ENCODE assay signal across 28 cellular contexts in genomic region chr4:57199267-57199666, GRCh38.
"Had no signal": no experiment of that assay in that cellular context is flagged by ENCODE, and none has a peak within 500 bp of the region (broad histone marks: within the 10 kb centered on the region; RNA-seq: fewer than 3 reads in every experiment).

No MANE protein-coding gene starts in this region.

- H2AFZ ChIP-seq: hepatocyte had no signal

- FAIRE-seq: pancreas, urothelium cell line had no signal

- H3K9me3 ChIP-seq: heart right ventricle, left lung, lower lobe of right lung, mucosa of descending colon, pancreas, psoas muscle, right atrium auricular region, right lobe of liver, transverse colon, upper lobe of right lung had no signal

- H3K4me3 ChIP-seq: heart right ventricle, hepatocyte, left lung, lower lobe of right lung, mucosa of descending colon, pancreas, psoas muscle, right atrium auricular region, right lobe of liver, smooth muscle cell, transverse colon, upper lobe of right lung had no signal

- DNase-seq: heart right ventricle; islet precursor cell; kidney glomerular epithelial cell; left colon; left lung; lower lobe of right lung; midbrain; mucosa of descending colon; naive thymus-derived CD4-positive, alpha-beta T cell; nucleus accumbens; pancreas; psoas muscle; right lobe of liver; stimulated activated CD4-positive, alpha-beta T cell treated with anti-CD3 and anti-CD28 coated beads, Interleukin-1b, Interleukin-23, amount 100 ng/mL, for 48 hours; stimulated activated CD4-positive, alpha-beta T cell treated with anti-CD3 and anti-CD28 coated beads, Interleukin-2, amount 100 ng/mL, for 48 hours; stimulated activated CD4-positive, alpha-beta T cell treated with anti-CD3 and anti-CD28 coated beads, Interleukin-4, amount 100 ng/mL, for 4 hours; stimulated activated CD8-positive, alpha-beta memory T cell treated with anti-CD3 and anti-CD28 coated beads, Interleukin-4, amount 100 ng/mL, for 48 hours; stimulated activated naive CD4-positive, alpha-beta T cell treated with Interleukin-2 at 50 U/mL for 16 hours; stimulated activated naive CD8-positive, alpha-beta T cell treated with anti-CD3 and anti-CD28 coated beads, Interleukin-15, amount 100 ng/mL, for 72 hours; substantia nigra; transverse colon; upper lobe of right lung had no signal

- H3K4me1 Mint-ChIP-seq: naive thymus-derived CD4-positive, alpha-beta T cell; stimulated activated memory B cell treated with anti-CD40 and anti-IgM and Interleukin-4, amounts not matched to agents 10 μg/mL and 1 μg/mL and 100 μg/mL, for 72 hours; stimulated activated naive CD8-positive, alpha-beta T cell treated with anti-CD3 and anti-CD28 coated beads, Interleukin-15, amount 100 ng/mL, for 72 hours had no signal

- H3K36me3 Mint-ChIP-seq: natural killer cell treated with Interleukin-12 subunit alpha and Interleukin-12 subunit beta and Interleukin-15 and Interleukin-18, amount 100 ng/mL, for 72 hours; stimulated activated memory B cell treated with anti-CD40 and anti-IgM and Interleukin-4, amounts not matched to agents 10 μg/mL and 1 μg/mL and 100 μg/mL, for 72 hours had no signal

- H3K27ac ChIP-seq: heart right ventricle, hepatocyte, left lung, lower lobe of right lung, pancreas, psoas muscle, right atrium auricular region, right lobe of liver, transverse colon, upper lobe of right lung had no signal

- H3K36me3 ChIP-seq: heart right ventricle, left lung, lower lobe of right lung, pancreas, right atrium auricular region, right lobe of liver, transverse colon, upper lobe of right lung had no signal

- H3K79me2 ChIP-seq: hepatocyte had no signal

- ATAC-seq: heart right ventricle; left colon; left lung; lower lobe of right lung; mucosa of descending colon; naive thymus-derived CD4-positive, alpha-beta T cell; natural killer cell treated with Interleukin-12 subunit alpha and Interleukin-12 subunit beta and Interleukin-15 and Interleukin-18, amount 100 ng/mL, for 72 hours; pancreas; psoas muscle; right lobe of liver; stimulated activated memory B cell treated with anti-CD40 and anti-IgM and Interleukin-4, amounts not matched to agents 10 μg/mL and 1 μg/mL and 100 μg/mL, for 72 hours; stimulated activated naive CD8-positive, alpha-beta T cell treated with anti-CD3 and anti-CD28 coated beads, Interleukin-15, amount 100 ng/mL, for 72 hours; upper lobe of right lung had no signal

- H3K4me1 ChIP-seq: heart right ventricle, left lung, lower lobe of right lung, pancreas, psoas muscle, right atrium auricular region, right lobe of liver, transverse colon, upper lobe of right lung had no signal

- H3K27ac Mint-ChIP-seq: naive thymus-derived CD4-positive, alpha-beta T cell; natural killer cell treated with Interleukin-12 subunit alpha and Interleukin-12 subunit beta and Interleukin-15 and Interleukin-18, amount 100 ng/mL, for 72 hours; stimulated activated memory B cell treated with anti-CD40 and anti-IgM and Interleukin-4, amounts not matched to agents 10 μg/mL and 1 μg/mL and 100 μg/mL, for 72 hours; stimulated activated naive CD8-positive, alpha-beta T cell treated with anti-CD3 and anti-CD28 coated beads, Interleukin-15, amount 100 ng/mL, for 72 hours had no signal

- H3K9me3 Mint-ChIP-seq: natural killer cell treated with Interleukin-12 subunit alpha and Interleukin-12 subunit beta and Interleukin-15 and Interleukin-18, amount 100 ng/mL, for 72 hours; stimulated activated naive CD8-positive, alpha-beta T cell treated with anti-CD3 and anti-CD28 coated beads, Interleukin-15, amount 100 ng/mL, for 72 hours had no signal

- H3K4me2 ChIP-seq: hepatocyte, smooth muscle cell had no signal

- H3K27me3 ChIP-seq: hepatocyte, pancreas, right atrium auricular region, right lobe of liver, transverse colon had no signal

- H3K4me3 Mint-ChIP-seq: naive thymus-derived CD4-positive, alpha-beta T cell; natural killer cell treated with Interleukin-12 subunit alpha and Interleukin-12 subunit beta and Interleukin-15 and Interleukin-18, amount 100 ng/mL, for 72 hours; stimulated activated memory B cell treated with anti-CD40 and anti-IgM and Interleukin-4, amounts not matched to agents 10 μg/mL and 1 μg/mL and 100 μg/mL, for 72 hours; stimulated activated naive CD8-positive, alpha-beta T cell treated with anti-CD3 and anti-CD28 coated beads, Interleukin-15, amount 100 ng/mL, for 72 hours had no signal
